ENCODE assay signal across 1 cellular context in genomic region chr5:1471240-1471853, GRCh38.
TF ChIP-seq lines count a peak whose summit lies in the region.

No MANE protein-coding gene starts in this region.

TF ChIP-seq in GM12878, 131 proteins besides CTCF, POLR2A, EP300 and RAD21:
- TF ChIP-seq NFXL1 (IDR thresholded peaks at IDR 0.05; ENCODE audit: borderline replicate concordance) = peak; percentile 95
- no peak for TF ChIP-seq ZBTB4 (CRISPR knock-in tag; IDR thresholded peaks at IDR 0.05)
